Comparison of ENCODE assay signal across 13 cellular contexts in genomic region chr5:28397502-28397941, GRCh38.
DNase-seq lines count a peak whose midpoint lies in the region; ATAC-seq and TF ChIP-seq lines count a peak whose summit lies in the region.
"Had no signal": no experiment of that assay in that cellular context is flagged by ENCODE, and none has a peak within 500 bp of the region (broad histone marks: within the 10 kb centered on the region; RNA-seq: fewer than 3 reads in every experiment).

No MANE protein-coding gene starts in this region.

- peak overlapping the region; percentile 15; the same call in 1 of the 2 replicates for H3K27ac Mint-ChIP-seq in WTC11
- peak overlapping the region; percentile 12 for H3K27ac Mint-ChIP-seq in glutamatergic neuron (ENCODE audit: unreplicated experiment)
- H3K27ac Mint-ChIP-seq in activated T-helper 2 cell treated with anti-CD3 and anti-CD28 coated beads, Interferon-gamma antibody, Interleukin-2, Interleukin-4, amounts not matched to agents 10 μg/mL and 5 μg/mL and 100 μg/mL, durations not matched to agents 14 hours and 24 hours and 36 hours, result no peak overlapping the region
- H3K27ac Mint-ChIP-seq: CD4-positive, CD25-positive, alpha-beta regulatory T cell had no signal

- peaks cover 10% of the 10 kb centered on the region for H3K9me3 Mint-ChIP-seq in WTC11
- no peaks in the 10 kb centered on the region for H3K9me3 Mint-ChIP-seq in glutamatergic neuron (ENCODE audit: unreplicated experiment)
- peaks cover 36% of the 10 kb centered on the region for H3K9me3 Mint-ChIP-seq in activated T-helper 2 cell treated with anti-CD3 and anti-CD28 coated beads, Interferon-gamma antibody, Interleukin-2, Interleukin-4, amounts not matched to agents 10 μg/mL and 5 μg/mL and 100 μg/mL, durations not matched to agents 14 hours and 24 hours and 36 hours

- H3K27me3 Mint-ChIP-seq in WTC11 (ENCODE audit: low read depth) (no peaks in the 10 kb centered on the region; the same call in 1 of the 2 replicates), glutamatergic neuron (ENCODE audit: unreplicated experiment) (no peaks in the 10 kb centered on the region)
- H3K27me3 Mint-ChIP-seq in activated T-helper 2 cell treated with anti-CD3 and anti-CD28 coated beads, Interferon-gamma antibody, Interleukin-2, Interleukin-4, amounts not matched to agents 10 μg/mL and 5 μg/mL and 100 μg/mL, durations not matched to agents 14 hours and 24 hours and 36 hours (ENCODE audit: low read depth), result no peaks in the 10 kb centered on the region
- H3K27me3 Mint-ChIP-seq: CD4-positive, CD25-positive, alpha-beta regulatory T cell had no signal

- peak; percentile 30; the same call in 1 of the 2 replicates for ATAC-seq in WTC11
- ATAC-seq in HG03469 (IDR thresholded peaks at IDR 0.05; ENCODE audit: unreplicated experiment), result no peak
- ATAC-seq: K562 had no signal

- H3K36me3 Mint-ChIP-seq in WTC11 (peaks cover 3% of the 10 kb centered on the region), glutamatergic neuron (ENCODE audit: unreplicated experiment) (no peaks in the 10 kb centered on the region)
- H3K36me3 Mint-ChIP-seq in activated T-helper 2 cell treated with anti-CD3 and anti-CD28 coated beads, Interferon-gamma antibody, Interleukin-2, Interleukin-4, amounts not matched to agents 10 μg/mL and 5 μg/mL and 100 μg/mL, durations not matched to agents 14 hours and 24 hours and 36 hours (ENCODE audit: low read depth), result no peaks in the 10 kb centered on the region
- H3K36me3 Mint-ChIP-seq: CD4-positive, CD25-positive, alpha-beta regulatory T cell had no signal

- POLR2A ChIA-PET in WTC11 (lab: Charles Lee), result no interaction called here

- DNase-seq in HK-2 (ENCODE audit: unreplicated experiment) (peak; percentile 43), WTC11 (ENCODE audit: low spot score) (no peak), glutamatergic neuron (no peak), renal cortical epithelial cell (ENCODE audit: low read depth) (peak; percentile 97), superior temporal gyrus (ENCODE audit: extremely low spot score) (no peak), GM19240 (ENCODE audit: insufficient read length, low spot score) (no peak)
- DNase-seq in activated T-helper 2 cell treated with anti-CD3 and anti-CD28 coated beads, Interferon-gamma antibody, Interleukin-2, Interleukin-4, amounts not matched to agents 10 μg/mL and 5 μg/mL and 100 μg/mL, durations not matched to agents 14 hours and 24 hours and 36 hours (ENCODE audit: low spot score), result no peak
- DNase-seq: CD4-positive, CD25-positive, alpha-beta regulatory T cell; GF-D8; NCI-H2029; stomach had no signal

- peaks cover 11% of the 10 kb centered on the region for H3K4me1 Mint-ChIP-seq in WTC11
- H3K4me1 Mint-ChIP-seq in glutamatergic neuron (ENCODE audit: low read depth, unreplicated experiment), result peaks cover 12% of the 10 kb centered on the region
- no peaks in the 10 kb centered on the region for H3K4me1 Mint-ChIP-seq in activated T-helper 2 cell treated with anti-CD3 and anti-CD28 coated beads, Interferon-gamma antibody, Interleukin-2, Interleukin-4, amounts not matched to agents 10 μg/mL and 5 μg/mL and 100 μg/mL, durations not matched to agents 14 hours and 24 hours and 36 hours (ENCODE audit: low read depth)
- H3K4me1 Mint-ChIP-seq: CD4-positive, CD25-positive, alpha-beta regulatory T cell had no signal

- H3K4me3 Mint-ChIP-seq in WTC11 (no peak overlapping the region), glutamatergic neuron (ENCODE audit: unreplicated experiment) (no peak overlapping the region)
- no peak overlapping the region for H3K4me3 Mint-ChIP-seq in activated T-helper 2 cell treated with anti-CD3 and anti-CD28 coated beads, Interferon-gamma antibody, Interleukin-2, Interleukin-4, amounts not matched to agents 10 μg/mL and 5 μg/mL and 100 μg/mL, durations not matched to agents 14 hours and 24 hours and 36 hours (ENCODE audit: low read depth)
- H3K4me3 Mint-ChIP-seq: CD4-positive, CD25-positive, alpha-beta regulatory T cell had no signal

- CTCF ChIA-PET in WTC11 (lab: Charles Lee), result no interaction called here

- TF ChIP-seq CTCF in WTC11 (IDR thresholded peaks at IDR 0.05) (no peak), glutamatergic neuron (IDR thresholded peaks at IDR 0.05; ENCODE audit: partially characterized antibody, unreplicated experiment) (no peak)

- intact Hi-C loops in activated T-helper 2 cell treated with anti-CD3 and anti-CD28 coated beads, Interferon-gamma antibody, Interleukin-2, Interleukin-4, amounts not matched to agents 10 μg/mL and 5 μg/mL and 100 μg/mL, durations not matched to agents 14 hours and 24 hours and 36 hours (cut with micrococcal nuclease), result no loop called here

TF ChIP-seq in WTC11, 78 proteins besides CTCF, POLR2A, EP300 and RAD21:
- TF ChIP-seq MAX (CRISPR knock-in tag; IDR thresholded peaks at IDR 0.05) (no peak), STAT6 (CRISPR knock-in tag; conservative IDR thresholded peaks at IDR 0.05; ENCODE audit: low read depth) (no peak), E2F1 (CRISPR knock-in tag; IDR thresholded peaks at IDR 0.05) (no peak), ZNF263 (CRISPR knock-in tag; IDR thresholded peaks at IDR 0.05; ENCODE audit: low read depth) (no peak), SP1 (CRISPR knock-in tag; conservative IDR thresholded peaks at IDR 0.05) (no peak), ZNF121 (CRISPR knock-in tag; IDR thresholded peaks at IDR 0.05) (no peak), ZMAT4 (CRISPR knock-in tag; IDR thresholded peaks at IDR 0.05) (no peak), ELF4 (CRISPR knock-in tag; IDR thresholded peaks at IDR 0.05; ENCODE audit: low read depth) (no peak), HMGA2 (CRISPR knock-in tag; IDR thresholded peaks at IDR 0.05) (no peak), CREM (CRISPR knock-in tag; IDR thresholded peaks at IDR 0.05) (no peak), E2F5 (CRISPR knock-in tag; IDR thresholded peaks at IDR 0.05) (no peak)

Comparison
In these comparisons a context has a peak if more than half of its experiments do, and no peak if none do; other contexts are left out.
1. DNase-seq: peak in HK-2 (single experiment) and renal cortical epithelial cell (single experiment); none in WTC11 (single experiment), glutamatergic neuron (single experiment), superior temporal gyrus (single experiment), activated T-helper 2 cell treated with anti-CD3 and anti-CD28 coated beads, Interferon-gamma antibody, Interleukin-2, Interleukin-4, amounts not matched to agents 10 μg/mL and 5 μg/mL and 100 μg/mL, durations not matched to agents 14 hours and 24 hours and 36 hours (single experiment) and GM19240 (single experiment).